Comparison of ENCODE assay signal across 14 cellular contexts in the genomic region with DNA sequence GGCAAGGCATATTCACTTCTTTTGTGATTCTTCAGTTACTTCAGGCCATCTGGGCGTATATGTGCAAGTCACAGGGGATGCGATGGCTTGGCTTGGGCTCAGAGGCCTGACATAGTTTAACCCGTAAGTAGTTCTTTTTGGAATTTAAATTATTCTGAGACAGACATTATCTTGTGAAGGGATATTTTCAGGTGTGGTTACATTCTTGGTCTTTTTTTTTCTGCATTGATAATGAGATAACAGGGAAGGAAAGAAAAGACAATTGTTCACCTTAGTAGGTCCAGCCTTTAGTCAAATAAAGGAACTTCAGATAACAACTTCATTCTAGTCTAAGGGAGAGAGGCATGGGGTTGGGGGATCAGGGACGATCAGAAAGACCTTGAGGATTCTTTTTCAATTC.
DNase-seq lines count a peak whose midpoint lies in the region; ATAC-seq and TF ChIP-seq lines count a peak whose summit lies in the region.
"Had no signal": no experiment of that assay in that cellular context is flagged by ENCODE, and none has a peak within 500 bp of the region (broad histone marks: within the 10 kb centered on the region; RNA-seq: fewer than 3 reads in every experiment).

No MANE protein-coding gene starts in this region.

- peaks cover 46% of the 10 kb centered on the region for H3K4me1 Mint-ChIP-seq in WTC11
- H3K4me1 Mint-ChIP-seq: CD4-positive, alpha-beta memory T cell had no signal

- H3K4me3 ChIP-seq in H7 (ENCODE audit: insufficient read depth, low read depth, low read length): peak overlapping the region; percentile 10
- H3K4me3 ChIP-seq in iPS-18a (ENCODE audit: low read length): peak overlapping the region; percentile 59
- no peak overlapping the region for H3K4me3 ChIP-seq in ovary
- H3K4me3 ChIP-seq: K562 had no signal

- intact Hi-C loops in ovary (cut with DNase I): no loop called here

- CTCF ChIA-PET in WTC11 (lab: Charles Lee): no interaction called here

- TF ChIP-seq CTCF in WTC11 (IDR thresholded peaks at IDR 0.05) (no peak), ovary (IDR thresholded peaks at IDR 0.05) (no peak)

- peak overlapping the region; percentile 53 for H3K9ac ChIP-seq in iPS-18a (ENCODE audit: low read length)

- H3K27me3 ChIP-seq in H7 (ENCODE audit: control insufficient read depth, insufficient read depth, low read length): no peaks in the 10 kb centered on the region
- H3K27me3 ChIP-seq in iPS-18a (ENCODE audit: control insufficient read depth, insufficient read depth, low read length): no peaks in the 10 kb centered on the region
- no peaks in the 10 kb centered on the region for H3K27me3 ChIP-seq in ovary
- H3K27me3 ChIP-seq: BE2C had no signal

- no peaks in the 10 kb centered on the region for H3K9me3 Mint-ChIP-seq in WTC11

- ATAC-seq in WTC11: peak; percentile 90
- ATAC-seq: K562 had no signal

- WGBS in ovary, 3 donors: 70 to 88% (median 80%) methylated on average over 4 of the region's 4 CpGs

- H3K27ac Mint-ChIP-seq in WTC11: peak overlapping the region; percentile 99
- H3K27ac Mint-ChIP-seq: CD4-positive, alpha-beta memory T cell had no signal

- H3K4me1 ChIP-seq in iPS-18a (ENCODE audit: control insufficient read depth, low read depth, low read length): peaks cover 8% of the 10 kb centered on the region
- no peaks in the 10 kb centered on the region for H3K4me1 ChIP-seq in ovary (ENCODE audit: insufficient read depth)
- H3K4me1 ChIP-seq: BE2C had no signal

- peak overlapping the region; percentile 94 for H3K4me3 Mint-ChIP-seq in WTC11
- H3K4me3 Mint-ChIP-seq: CD4-positive, alpha-beta memory T cell had no signal

- POLR2A ChIA-PET in WTC11 (lab: Charles Lee): no interaction called here

- DNase-seq in H7 (no peak), WTC11 (ENCODE audit: low spot score) (no peak), HuH-7 (ENCODE audit: low spot score) (no peak), occipital lobe (lab: John Stamatoyannopoulos, UW) (no peak), DMS53 (lab: John Stamatoyannopoulos, UW) (no peak), ovary (no peak)
- DNase-seq: BE2C; CD4-positive, alpha-beta memory T cell; DMS79 treated with DMSO at 0.1 percent for 48 hours; EL; GF-D8 had no signal

- peak overlapping the region; percentile 42 for H3K27ac ChIP-seq in iPS-18a (ENCODE audit: low read length)
- no peak overlapping the region for H3K27ac ChIP-seq in ovary
- H3K27ac ChIP-seq: C4-2B had no signal

- TF ChIP-seq EP300 in ovary (IDR thresholded peaks at IDR 0.05): no peak

- H3K27me3 Mint-ChIP-seq in WTC11 (ENCODE audit: low read depth): no peaks in the 10 kb centered on the region; the same call in 1 of the 2 replicates

- no peak for TF ChIP-seq POLR2A in ovary (IDR thresholded peaks at IDR 0.05)

- H3K9me3 ChIP-seq in iPS-18a (ENCODE audit: control insufficient read depth, low read depth, low read length) (no peaks in the 10 kb centered on the region), ovary (no peaks in the 10 kb centered on the region)
- H3K9me3 ChIP-seq: BE2C had no signal

- H3K36me3 ChIP-seq in H7 (replicated peaks; ENCODE audit: control insufficient read depth, insufficient read depth, low read length): peaks cover 9% of the 10 kb centered on the region
- peaks cover 4% of the 10 kb centered on the region for H3K36me3 ChIP-seq in iPS-18a (ENCODE audit: control insufficient read depth, low read depth, low read length)
- H3K36me3 ChIP-seq in ovary: no peaks in the 10 kb centered on the region
- H3K36me3 ChIP-seq: BE2C had no signal

- peaks cover 45% of the 10 kb centered on the region for H3K36me3 Mint-ChIP-seq in WTC11
- H3K36me3 Mint-ChIP-seq: CD4-positive, alpha-beta memory T cell had no signal

TF ChIP-seq in WTC11, 78 proteins besides CTCF, POLR2A, EP300 and RAD21:
- TF ChIP-seq, protein P1, sequence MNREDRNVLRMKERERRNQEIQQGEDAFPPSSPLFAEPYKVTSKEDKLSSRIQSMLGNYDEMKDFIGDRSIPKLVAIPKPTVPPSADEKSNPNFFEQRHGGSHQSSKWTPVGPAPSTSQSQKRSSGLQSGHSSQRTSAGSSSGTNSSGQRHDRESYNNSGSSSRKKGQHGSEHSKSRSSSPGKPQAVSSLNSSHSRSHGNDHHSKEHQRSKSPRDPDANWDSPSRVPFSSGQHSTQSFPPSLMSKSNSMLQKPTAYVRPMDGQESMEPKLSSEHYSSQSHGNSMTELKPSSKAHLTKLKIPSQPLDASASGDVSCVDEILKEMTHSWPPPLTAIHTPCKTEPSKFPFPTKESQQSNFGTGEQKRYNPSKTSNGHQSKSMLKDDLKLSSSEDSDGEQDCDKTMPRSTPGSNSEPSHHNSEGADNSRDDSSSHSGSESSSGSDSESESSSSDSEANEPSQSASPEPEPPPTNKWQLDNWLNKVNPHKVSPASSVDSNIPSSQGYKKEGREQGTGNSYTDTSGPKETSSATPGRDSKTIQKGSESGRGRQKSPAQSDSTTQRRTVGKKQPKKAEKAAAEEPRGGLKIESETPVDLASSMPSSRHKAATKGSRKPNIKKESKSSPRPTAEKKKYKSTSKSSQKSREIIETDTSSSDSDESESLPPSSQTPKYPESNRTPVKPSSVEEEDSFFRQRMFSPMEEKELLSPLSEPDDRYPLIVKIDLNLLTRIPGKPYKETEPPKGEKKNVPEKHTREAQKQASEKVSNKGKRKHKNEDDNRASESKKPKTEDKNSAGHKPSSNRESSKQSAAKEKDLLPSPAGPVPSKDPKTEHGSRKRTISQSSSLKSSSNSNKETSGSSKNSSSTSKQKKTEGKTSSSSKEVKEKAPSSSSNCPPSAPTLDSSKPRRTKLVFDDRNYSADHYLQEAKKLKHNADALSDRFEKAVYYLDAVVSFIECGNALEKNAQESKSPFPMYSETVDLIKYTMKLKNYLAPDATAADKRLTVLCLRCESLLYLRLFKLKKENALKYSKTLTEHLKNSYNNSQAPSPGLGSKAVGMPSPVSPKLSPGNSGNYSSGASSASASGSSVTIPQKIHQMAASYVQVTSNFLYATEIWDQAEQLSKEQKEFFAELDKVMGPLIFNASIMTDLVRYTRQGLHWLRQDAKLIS (CRISPR knock-in tag; IDR thresholded peaks at IDR 0.05; ENCODE audit: borderline replicate concordance): no peak
- TF ChIP-seq ZNF263 (CRISPR knock-in tag; IDR thresholded peaks at IDR 0.05; ENCODE audit: low read depth) (no peak), ZNF138 (CRISPR knock-in tag; conservative IDR thresholded peaks at IDR 0.05) (no peak), FOXP1 (CRISPR knock-in tag; IDR thresholded peaks at IDR 0.05; ENCODE audit: borderline replicate concordance) (no peak), ZNF671 (CRISPR knock-in tag; IDR thresholded peaks at IDR 0.05) (no peak), ZNF232 (CRISPR knock-in tag; IDR thresholded peaks at IDR 0.05) (no peak), ZNF423 (CRISPR knock-in tag; IDR thresholded peaks at IDR 0.05) (no peak), MXD4 (CRISPR knock-in tag; IDR thresholded peaks at IDR 0.05; ENCODE audit: borderline replicate concordance) (no peak), ESRRA (CRISPR knock-in tag; IDR thresholded peaks at IDR 0.05; ENCODE audit: borderline replicate concordance) (no peak), ZNF121 (CRISPR knock-in tag; IDR thresholded peaks at IDR 0.05) (no peak)
- TF ChIP-seq, protein P2, sequence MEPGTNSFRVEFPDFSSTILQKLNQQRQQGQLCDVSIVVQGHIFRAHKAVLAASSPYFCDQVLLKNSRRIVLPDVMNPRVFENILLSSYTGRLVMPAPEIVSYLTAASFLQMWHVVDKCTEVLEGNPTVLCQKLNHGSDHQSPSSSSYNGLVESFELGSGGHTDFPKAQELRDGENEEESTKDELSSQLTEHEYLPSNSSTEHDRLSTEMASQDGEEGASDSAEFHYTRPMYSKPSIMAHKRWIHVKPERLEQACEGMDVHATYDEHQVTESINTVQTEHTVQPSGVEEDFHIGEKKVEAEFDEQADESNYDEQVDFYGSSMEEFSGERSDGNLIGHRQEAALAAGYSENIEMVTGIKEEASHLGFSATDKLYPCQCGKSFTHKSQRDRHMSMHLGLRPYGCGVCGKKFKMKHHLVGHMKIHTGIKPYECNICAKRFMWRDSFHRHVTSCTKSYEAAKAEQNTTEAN (CRISPR knock-in tag; IDR thresholded peaks at IDR 0.05): no peak
- TF ChIP-seq, protein P3, sequence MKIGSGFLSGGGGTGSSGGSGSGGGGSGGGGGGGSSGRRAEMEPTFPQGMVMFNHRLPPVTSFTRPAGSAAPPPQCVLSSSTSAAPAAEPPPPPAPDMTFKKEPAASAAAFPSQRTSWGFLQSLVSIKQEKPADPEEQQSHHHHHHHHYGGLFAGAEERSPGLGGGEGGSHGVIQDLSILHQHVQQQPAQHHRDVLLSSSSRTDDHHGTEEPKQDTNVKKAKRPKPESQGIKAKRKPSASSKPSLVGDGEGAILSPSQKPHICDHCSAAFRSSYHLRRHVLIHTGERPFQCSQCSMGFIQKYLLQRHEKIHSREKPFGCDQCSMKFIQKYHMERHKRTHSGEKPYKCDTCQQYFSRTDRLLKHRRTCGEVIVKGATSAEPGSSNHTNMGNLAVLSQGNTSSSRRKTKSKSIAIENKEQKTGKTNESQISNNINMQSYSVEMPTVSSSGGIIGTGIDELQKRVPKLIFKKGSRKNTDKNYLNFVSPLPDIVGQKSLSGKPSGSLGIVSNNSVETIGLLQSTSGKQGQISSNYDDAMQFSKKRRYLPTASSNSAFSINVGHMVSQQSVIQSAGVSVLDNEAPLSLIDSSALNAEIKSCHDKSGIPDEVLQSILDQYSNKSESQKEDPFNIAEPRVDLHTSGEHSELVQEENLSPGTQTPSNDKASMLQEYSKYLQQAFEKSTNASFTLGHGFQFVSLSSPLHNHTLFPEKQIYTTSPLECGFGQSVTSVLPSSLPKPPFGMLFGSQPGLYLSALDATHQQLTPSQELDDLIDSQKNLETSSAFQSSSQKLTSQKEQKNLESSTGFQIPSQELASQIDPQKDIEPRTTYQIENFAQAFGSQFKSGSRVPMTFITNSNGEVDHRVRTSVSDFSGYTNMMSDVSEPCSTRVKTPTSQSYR (CRISPR knock-in tag; IDR thresholded peaks at IDR 0.05): no peak
- TF ChIP-seq, protein P4, sequence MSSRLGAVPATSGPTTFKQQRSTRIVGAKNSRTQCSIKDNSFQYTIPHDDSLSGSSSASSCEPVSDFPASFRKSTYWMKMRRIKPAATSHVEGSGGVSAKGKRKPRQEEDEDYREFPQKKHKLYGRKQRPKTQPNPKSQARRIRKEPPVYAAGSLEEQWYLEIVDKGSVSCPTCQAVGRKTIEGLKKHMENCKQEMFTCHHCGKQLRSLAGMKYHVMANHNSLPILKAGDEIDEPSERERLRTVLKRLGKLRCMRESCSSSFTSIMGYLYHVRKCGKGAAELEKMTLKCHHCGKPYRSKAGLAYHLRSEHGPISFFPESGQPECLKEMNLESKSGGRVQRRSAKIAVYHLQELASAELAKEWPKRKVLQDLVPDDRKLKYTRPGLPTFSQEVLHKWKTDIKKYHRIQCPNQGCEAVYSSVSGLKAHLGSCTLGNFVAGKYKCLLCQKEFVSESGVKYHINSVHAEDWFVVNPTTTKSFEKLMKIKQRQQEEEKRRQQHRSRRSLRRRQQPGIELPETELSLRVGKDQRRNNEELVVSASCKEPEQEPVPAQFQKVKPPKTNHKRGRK (CRISPR knock-in tag; IDR thresholded peaks at IDR 0.05; ENCODE audit: borderline replicate concordance): no peak
